In genomic region chr11:65663634-65664200, GRCh38 we compare ENCODE assay signal across 8 cellular contexts. TPM values are rescaled to one million over a fixed set of nuclear protein-coding genes. Genes with fewer than 3 reads are reported as not detected.
DNase-seq lines count a peak whose midpoint lies in the region; ATAC-seq and TF ChIP-seq lines count a peak whose summit lies in the region.

No MANE protein-coding gene starts in this region.

- H3K27me3 ChIP-seq in tibial nerve, result no peaks in the 10 kb centered on the region

- TF ChIP-seq POLR2A in tibial nerve (IDR thresholded peaks at IDR 0.05), result no peak

- peaks cover 0 to 31% (median 17%) of the 10 kb centered on the region in 3 donors for H3K36me3 ChIP-seq in tibial nerve

- peaks cover 4 to 33% (median 27%) of the 10 kb centered on the region in 4 donors for H3K4me1 ChIP-seq in tibial nerve

- TF ChIP-seq EP300 in tibial nerve (IDR thresholded peaks at IDR 0.05), result no peak

- peak overlapping the region; percentile 93 to 99 (median 96) for H3K27ac ChIP-seq in tibial nerve

- 1 to 2% methylated on average over 14 to 15 of the region's 15 CpGs for WGBS in tibial nerve, 2 donors

- ATAC-seq in GM18909 (IDR thresholded peaks at IDR 0.05; ENCODE audit: poor library complexity, unreplicated experiment), result peak; percentile 27
- ATAC-seq in HG03159 (IDR thresholded peaks at IDR 0.05; ENCODE audit: unreplicated experiment), result no peak

- TF ChIP-seq CTCF in fibroblast of mammary gland (conservative IDR thresholded peaks at IDR 0.05; ENCODE audit: control insufficient read depth, insufficient read depth, low read depth, low read length), result no peak
- no peak for TF ChIP-seq CTCF in tibial nerve (IDR thresholded peaks at IDR 0.05)

- H3K9me3 ChIP-seq in tibial nerve, result no peaks in the 10 kb centered on the region

- H3K4me3 ChIP-seq in Jurkat, Clone E6-1 (ENCODE audit: low read length), result peak overlapping the region; percentile 89
- peak overlapping the region; percentile 59 for H3K4me3 ChIP-seq in fibroblast of mammary gland (ENCODE audit: control insufficient read depth, low read depth, low read length)
- H3K4me3 ChIP-seq in tibial nerve, result peak overlapping the region; percentile 48 to 91 (median 89)

- DNase-seq in AG20443 (ENCODE audit: low spot score) (peak; percentile 75), fibroblast of mammary gland (ENCODE audit: low read depth) (peak; percentile 78), myocyte (ENCODE audit: low read depth) (peak; percentile 57), tibial nerve (ENCODE audit: low spot score in 2 of 2) (peak in 1 of 2 donors; percentile 61)
- DNase-seq in Jurkat, Clone E6-1 (ENCODE audit: low read depth, low spot score), result no peak
- peak; percentile 50 for DNase-seq in activated CD8-positive, alpha-beta memory T cell treated with anti-CD3 and anti-CD28 coated beads, Interleukin-2, amount 50 U/mL, for 4 hours

RNA-seq across cellular contexts. Expression of gene RELA, which starts 1.0 kb away (rescaled TPM):
- 56.4 TPM for polyA plus RNA-seq in Jurkat, Clone E6-1 (2012; ENCODE audit: insufficient read depth, insufficient read length)
- total RNA-seq in myocyte (32.8 and 37.1 TPM in 2 replicates), tibial nerve (10 to 100 TPM; 44.6 to 70.8 (median 51.7) TPM)
- 80.7 TPM for polyA plus RNA-seq in myocyte (2012)

RNA-seq across cellular contexts. Expression of gene SIPA1, which starts 25.8 kb away (rescaled TPM):
- 41.1 TPM for polyA plus RNA-seq in Jurkat, Clone E6-1 (2012; ENCODE audit: insufficient read depth, insufficient read length)
- 19.7 and 42.6 TPM in 2 replicates for total RNA-seq in myocyte
- polyA plus RNA-seq in myocyte (2012), result 14.4 TPM
- total RNA-seq in tibial nerve, result 100 to 1,000 TPM in 1 of 4 donors, 10 to 100 TPM in 3; 50.2 to 103 (median 65.0) TPM

RNA-seq across cellular contexts. Expression of gene PCNX3, which starts 48.1 kb away (rescaled TPM):
- polyA plus RNA-seq in Jurkat, Clone E6-1 (2012; ENCODE audit: insufficient read depth, insufficient read length), result 29.9 TPM
- total RNA-seq in myocyte (21.6 and 25.2 TPM in 2 replicates), tibial nerve (10 to 100 TPM; 21.0 to 53.4 (median 29.8) TPM)
- 25.6 TPM for polyA plus RNA-seq in myocyte (2012)

RNA-seq across cellular contexts. Expression of gene KAT5, which starts 48.3 kb away (rescaled TPM):
- 79.7 TPM for polyA plus RNA-seq in Jurkat, Clone E6-1 (2012; ENCODE audit: insufficient read depth, insufficient read length)
- 37.8 and 43.2 TPM in 2 replicates for total RNA-seq in myocyte
- polyA plus RNA-seq in myocyte (2012), result 40.1 TPM
- 100 to 1,000 TPM in 1 of 4 donors, 10 to 100 TPM in 3; 68.1 to 118 (median 92.3) TPM for total RNA-seq in tibial nerve

RNA-seq across cellular contexts. Expression of gene MAP3K11, which starts 49.7 kb away (rescaled TPM):
- 37.0 TPM for polyA plus RNA-seq in Jurkat, Clone E6-1 (2012; ENCODE audit: insufficient read depth, insufficient read length)
- 30.9 and 32.7 TPM in 2 replicates for total RNA-seq in myocyte
- polyA plus RNA-seq in myocyte (2012), result 34.9 TPM
- total RNA-seq in tibial nerve, result 100 to 1,000 TPM in 1 of 4 donors, 10 to 100 TPM in 3; 64.2 to 112 (median 83.9) TPM
